In the genomic region with DNA sequence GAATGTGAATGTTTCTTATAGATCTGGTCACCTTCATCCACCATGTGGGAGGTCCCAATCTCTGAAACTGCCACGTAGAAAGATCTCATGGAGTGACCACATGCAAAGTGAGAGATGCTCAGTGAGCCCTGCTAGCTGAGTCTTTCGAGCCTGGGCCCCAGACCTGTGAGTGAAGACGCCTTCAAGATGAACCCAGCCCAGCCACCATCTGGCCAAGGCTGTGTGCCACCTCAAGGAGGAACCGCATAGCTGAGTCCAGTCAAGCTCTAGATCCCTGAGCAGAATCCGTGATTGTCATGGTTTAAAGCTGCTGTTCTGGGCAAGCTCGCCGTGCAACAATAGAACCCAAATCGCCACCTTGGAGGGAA, we compare ENCODE assay signal across 19 cellular contexts. TPM values are rescaled to one million over a fixed set of nuclear protein-coding genes. Genes with fewer than 3 reads are reported as not detected.
DNase-seq lines count a peak whose midpoint lies in the region; ATAC-seq, FAIRE-seq and TF ChIP-seq lines count a peak whose summit lies in the region.
"Had no signal": no experiment of that assay in that cellular context is flagged by ENCODE, and none has a peak within 500 bp of the region (broad histone marks: within the 10 kb centered on the region; RNA-seq: fewer than 3 reads in every experiment).

No MANE protein-coding gene starts in this region.

- DNase-seq in GM12891 (ENCODE audit: insufficient read length, low spot score), result no peak
- DNase-seq in activated naive CD4-positive, alpha-beta T cell treated with anti-CD3 and anti-CD28 coated beads, Interleukin-2, amount 50 U/mL, for 16 hours, result no peak
- no peak for DNase-seq in ACHN
- no peak for DNase-seq in GM19238 (ENCODE audit: insufficient read length, low spot score)
- DNase-seq: activated CD4-positive, alpha-beta T cell treated with anti-CD3 and anti-CD28 coated beads for 1 hour; dermis blood vessel endothelial cell; DMS 273 treated with DMSO at 0.1 percent for 48 hours; foreskin keratinocyte; GF-D8; HCEC 1CT; hypothalamus; kidney glomerular epithelial cell; NCI-H187; NCI-H226; NK-92 treated with Interleukin-12 subunit alpha and Interleukin-12 subunit beta, amount 100 ng/mL, for 24 hours had no signal

- FAIRE-seq in GM12891 (lab: Jason Lieb, UNC), result no peak

- no peak for TF ChIP-seq POLR2A in GM12891 (IDR thresholded peaks at IDR 0.05; ENCODE audit: low read depth, low read length)

- in situ Hi-C loops in ACHN (cut with HindIII; ENCODE audit: low pct_ligation_motif_present, low pct_unique_long_range_greater_than_20kb, low sequenced_read_pairs), result no loop called here

- ATAC-seq in GM19328 (IDR thresholded peaks at IDR 0.05; ENCODE audit: unreplicated experiment), result peak; percentile 41
- ATAC-seq in HG02571 (IDR thresholded peaks at IDR 0.05; ENCODE audit: unreplicated experiment), result peak; percentile 43
- ATAC-seq in HG03520 (IDR thresholded peaks at IDR 0.05; ENCODE audit: unreplicated experiment), result peak; percentile 40
- no peak for ATAC-seq in HG03175 (IDR thresholded peaks at IDR 0.05; ENCODE audit: unreplicated experiment)
- ATAC-seq: foreskin keratinocyte had no signal

TF ChIP-seq in GM12891, 5 proteins besides CTCF, POLR2A, EP300 and RAD21:
- 0 out of 2 replicates have a peak, but pooled peaks have one; percentile 22 for TF ChIP-seq POU2F2 (IDR thresholded peaks at IDR 0.05; ENCODE audit: low read depth, low read length)
- no peak for TF ChIP-seq TAF1 (IDR thresholded peaks at IDR 0.05; ENCODE audit: low read depth, low read length)

RNA-seq across cellular contexts. Expression of gene PPIF, which starts 20.2 kb away (rescaled TPM):
- 73.2 TPM for polyA plus RNA-seq in GM12891 (2012; ENCODE audit: low read depth, missing spikeins)
